In the genomic region with DNA sequence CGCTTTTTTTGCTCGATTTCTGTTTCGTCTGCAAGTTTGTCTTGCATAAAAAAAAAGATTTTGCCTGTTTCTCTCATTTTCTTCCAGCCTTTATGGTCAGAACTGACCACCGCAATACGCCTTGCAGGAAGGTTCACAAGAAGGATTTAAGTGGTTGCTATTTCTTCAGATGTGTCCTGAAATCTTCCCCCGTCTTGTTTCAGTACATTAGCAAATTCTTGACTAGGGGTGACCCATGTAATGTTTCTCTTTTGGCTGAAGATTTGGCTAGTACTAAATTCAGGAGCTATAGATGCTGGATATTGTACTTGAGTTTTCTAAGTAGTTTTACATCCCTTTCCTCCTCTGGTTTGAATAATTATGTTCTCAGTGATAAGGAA, we compare ENCODE assay signal across 2 cellular contexts.
TF ChIP-seq lines count a peak whose summit lies in the region.

No MANE protein-coding gene starts in this region.

TF ChIP-seq in H1, 55 proteins besides CTCF, POLR2A, EP300 and RAD21:
- TF ChIP-seq SIN3A (conservative IDR thresholded peaks at IDR 0.05 in 1 of 2, IDR thresholded peaks at IDR 0.05 in 1 of 2; ENCODE audit: low read depth in 1 of 2, low read length in 2 of 2): 0 out of 4 replicates have a peak, but pooled peaks of 1 of the 2 experiments have one; percentile 5
- TF ChIP-seq PHF8 (conservative IDR thresholded peaks at IDR 0.05; ENCODE audit: low read depth, low read length): no peak
- no peak for TF ChIP-seq JUND (IDR thresholded peaks at IDR 0.05; ENCODE audit: low read length)

TF ChIP-seq in neural cell, 6 proteins besides CTCF, POLR2A, EP300 and RAD21:
- TF ChIP-seq SMC3 (conservative IDR thresholded peaks at IDR 0.05; ENCODE audit: poor library complexity) (no peak), EZH2 (IDR thresholded peaks at IDR 0.05; ENCODE audit: borderline replicate concordance, insufficient read depth, low read length, poor library complexity, severe bottlenecking) (no peak), MXI1 (conservative IDR thresholded peaks at IDR 0.05; ENCODE audit: poor library complexity, severe bottlenecking) (no peak), TAF1 (IDR thresholded peaks at IDR 0.05; ENCODE audit: low read depth) (no peak)
- TF ChIP-seq, protein P1, sequence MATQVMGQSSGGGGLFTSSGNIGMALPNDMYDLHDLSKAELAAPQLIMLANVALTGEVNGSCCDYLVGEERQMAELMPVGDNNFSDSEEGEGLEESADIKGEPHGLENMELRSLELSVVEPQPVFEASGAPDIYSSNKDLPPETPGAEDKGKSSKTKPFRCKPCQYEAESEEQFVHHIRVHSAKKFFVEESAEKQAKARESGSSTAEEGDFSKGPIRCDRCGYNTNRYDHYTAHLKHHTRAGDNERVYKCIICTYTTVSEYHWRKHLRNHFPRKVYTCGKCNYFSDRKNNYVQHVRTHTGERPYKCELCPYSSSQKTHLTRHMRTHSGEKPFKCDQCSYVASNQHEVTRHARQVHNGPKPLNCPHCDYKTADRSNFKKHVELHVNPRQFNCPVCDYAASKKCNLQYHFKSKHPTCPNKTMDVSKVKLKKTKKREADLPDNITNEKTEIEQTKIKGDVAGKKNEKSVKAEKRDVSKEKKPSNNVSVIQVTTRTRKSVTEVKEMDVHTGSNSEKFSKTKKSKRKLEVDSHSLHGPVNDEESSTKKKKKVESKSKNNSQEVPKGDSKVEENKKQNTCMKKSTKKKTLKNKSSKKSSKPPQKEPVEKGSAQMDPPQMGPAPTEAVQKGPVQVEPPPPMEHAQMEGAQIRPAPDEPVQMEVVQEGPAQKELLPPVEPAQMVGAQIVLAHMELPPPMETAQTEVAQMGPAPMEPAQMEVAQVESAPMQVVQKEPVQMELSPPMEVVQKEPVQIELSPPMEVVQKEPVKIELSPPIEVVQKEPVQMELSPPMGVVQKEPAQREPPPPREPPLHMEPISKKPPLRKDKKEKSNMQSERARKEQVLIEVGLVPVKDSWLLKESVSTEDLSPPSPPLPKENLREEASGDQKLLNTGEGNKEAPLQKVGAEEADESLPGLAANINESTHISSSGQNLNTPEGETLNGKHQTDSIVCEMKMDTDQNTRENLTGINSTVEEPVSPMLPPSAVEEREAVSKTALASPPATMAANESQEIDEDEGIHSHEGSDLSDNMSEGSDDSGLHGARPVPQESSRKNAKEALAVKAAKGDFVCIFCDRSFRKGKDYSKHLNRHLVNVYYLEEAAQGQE (IDR thresholded peaks at IDR 0.05; ENCODE audit: borderline replicate concordance): no peak
